ENCODE assay signal across 8 cellular contexts in the genomic region with DNA sequence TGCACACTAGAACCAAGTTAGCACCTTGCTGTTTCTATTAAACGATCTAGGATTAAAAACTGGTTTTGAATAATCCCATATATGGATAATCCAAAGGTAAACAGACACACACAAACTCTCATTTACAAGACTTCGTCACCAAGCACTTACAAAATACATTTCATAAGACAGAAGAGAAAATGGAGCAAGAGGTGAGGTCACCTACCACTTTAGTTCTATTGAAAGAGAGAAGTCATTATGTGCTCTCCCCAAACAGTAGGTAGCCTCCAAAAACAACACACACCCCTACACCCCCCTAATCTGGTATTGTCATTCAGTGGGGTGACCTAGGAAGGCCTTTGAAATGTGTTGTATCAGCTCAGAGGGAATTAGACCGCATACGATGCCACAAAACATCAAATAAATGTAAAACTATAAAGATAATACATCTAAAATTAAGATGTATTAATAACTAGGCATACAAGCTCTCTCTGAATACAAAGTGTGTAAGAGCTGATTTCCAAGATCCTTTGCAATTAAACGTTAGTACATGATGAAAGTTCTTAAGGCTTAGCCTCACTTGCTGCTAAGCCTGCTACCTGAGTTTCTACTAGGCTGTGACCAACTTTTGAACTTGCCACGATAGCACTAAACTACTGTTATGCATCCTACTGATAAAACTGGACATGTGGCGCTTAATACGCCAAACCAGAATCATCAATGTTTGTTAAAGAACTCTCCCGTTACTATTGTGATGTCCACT. TPM values are rescaled to one million over a fixed set of nuclear protein-coding genes. Genes with fewer than 3 reads are reported as not detected.
DNase-seq lines count a peak whose midpoint lies in the region; ATAC-seq, FAIRE-seq and TF ChIP-seq lines count a peak whose summit lies in the region.

No MANE protein-coding gene starts in this region.

- H3K79me2 ChIP-seq in HCT116 (ENCODE audit: insufficient read depth, low read length) (peaks cover 64% of the 10 kb centered on the region), H1 (ENCODE audit: control insufficient read depth in 1 of 2, insufficient read depth in 2 of 2, low read length in 2 of 2) (peaks cover 11 to 57% of the 10 kb centered on the region in 2 experiments; a peak in 3 of 4 replicates)

- H3K36me3 Mint-ChIP-seq in naive thymus-derived CD8-positive, alpha-beta T cell = peaks cover 0 to 21% (median 0%) of the 10 kb centered on the region in 3 donors

- H2BK20ac ChIP-seq in H1 (ENCODE audit: low read length) = no peak overlapping the region

- no peak overlapping the region for H2BK120ac ChIP-seq in H1 (replicated peaks; ENCODE audit: low read depth, low read length)

- H3K36me3 ChIP-seq in HCT116 (ENCODE audit: control insufficient read depth in 1 of 2, insufficient read depth in 2 of 2, low read length in 2 of 2) (peaks cover 3 to 18% of the 10 kb centered on the region in 2 experiments; a peak in 1 of 4 replicates), H1 (ENCODE audit: control insufficient read depth in 2 of 4, insufficient read depth in 4 of 4, low read length in 3 of 4) (peaks cover 0 to 17% (median 8%) of the 10 kb centered on the region in 4 experiments; a peak in 4 of 8 replicates)

- no peaks in the 10 kb centered on the region for H3K9me3 ChIP-seq in HCT116 (ENCODE audit: control insufficient read depth in 1 of 2, insufficient read depth in 1 of 2, low read depth in 1 of 2, low read length in 2 of 2)
- no peaks in the 10 kb centered on the region for H3K9me3 ChIP-seq in H1 (ENCODE audit: insufficient read depth in 2 of 2, low read depth in 1 of 2, low read length in 1 of 2)

- no peak overlapping the region for H4K8ac ChIP-seq in H1 (ENCODE audit: extremely low read depth, insufficient read depth, low read length)

- H3K4ac ChIP-seq in H1 (replicated peaks; ENCODE audit: insufficient read length, low read depth, low read length) = no peak overlapping the region

- BruUV-seq in HCT116 (replicated peaks; lab: Mats Ljungman, UMichigan) = no TSS peak

- H3K4me3 Mint-ChIP-seq in naive thymus-derived CD8-positive, alpha-beta T cell = peak overlapping the region; percentile 85 to 99 (median 96)

- no peak overlapping the region for H2AFZ ChIP-seq in HCT116 (ENCODE audit: low read depth, low read length, poor library complexity, severe bottlenecking)
- no peak overlapping the region for H2AFZ ChIP-seq in H1 (ENCODE audit: low read length)

- CTCF ChIA-PET in HCT116 (lab: Charles Lee) = no interaction called here
- CTCF ChIA-PET in RWPE1 (lab: Yijun Ruan, JAX) = no interaction called here
- CTCF ChIA-PET in H1 (lab: Charles Lee; ENCODE audit: partially characterized antibody) = interaction anchor here (0.6 kb wide), 1 partner anchor 163 kb away, joined by 3 read pairs; no protein-coding TSS in a partner anchor

- H3K9me2 ChIP-seq in HCT116 (ENCODE audit: insufficient read depth) = no peaks in the 10 kb centered on the region

- peak; percentile 28 for FAIRE-seq in H1 (lab: Jason Lieb, UNC)

- H2AK5ac ChIP-seq in H1 (ENCODE audit: low read depth, low read length) = no peak overlapping the region

- peak overlapping the region; percentile 88 to 96 (median 90) for H3K27ac Mint-ChIP-seq in naive thymus-derived CD8-positive, alpha-beta T cell

- RAD21 ChIA-PET in HCT116 (lab: Charles Lee; ENCODE audit: low non-redundant PET in 1 of 2, low total read pairs in 2 of 2, uncharacterized antibody in 2 of 2, unreplicated experiment in 2 of 2) = no interaction called here

- TF ChIP-seq POLR2A in HCT116 (IDR thresholded peaks at IDR 0.05; ENCODE audit: borderline replicate concordance, extremely low read depth, insufficient read depth, insufficient read length) (no peak), H1 (IDR thresholded peaks at IDR 0.05; ENCODE audit: control extremely low read depth in 1 of 2, low read depth in 2 of 2, low read length in 2 of 2) (no peak)

- TF ChIP-seq RAD21 in HCT116 (IDR thresholded peaks at IDR 0.05; ENCODE audit: low read depth) (no peak), H1 (IDR thresholded peaks at IDR 0.05 in 1 of 2, conservative IDR thresholded peaks at IDR 0.05 in 1 of 2; ENCODE audit: low read depth in 2 of 2, low read length in 2 of 2) (no peak)

- WGBS in H1 (ENCODE audit: extremely low coverage in 1 of 2, insufficient coverage in 1 of 2, insufficient read length in 1 of 2, insufficient replicate concordance in 2 of 2, low coverage in 1 of 2, low lambda C conversion rate in 2 of 2, missing lambda C conversion rate in 1 of 2), 2 experiments = 20% methylated on average over 9 of the region's 9 CpGs; no CpG with 5 or more reads in 1 of the 2 experiments

- H3K9ac ChIP-seq in HCT116 (ENCODE audit: low read length) (peak overlapping the region; percentile 96), H1 (replicated peaks in 1 of 4; ENCODE audit: extremely low read depth in 1 of 4, low read depth in 3 of 4, low read length in 3 of 4) (peak overlapping the region in 3 of 4 experiments; percentile 67 to 90 (median 87); a peak in 6 of 7 replicates)

- H3K23me2 ChIP-seq in H1 (ENCODE audit: low read depth, low read length) = peaks cover 12% of the 10 kb centered on the region

- peaks cover 20 to 58% (median 37%) of the 10 kb centered on the region in 4 donors for H3K4me1 Mint-ChIP-seq in naive thymus-derived CD8-positive, alpha-beta T cell

- H3K4me1 ChIP-seq in HCT116 (ENCODE audit: control insufficient read depth in 1 of 2, insufficient read depth in 2 of 2, low read length in 2 of 2) (peaks cover 14 to 30% of the 10 kb centered on the region in 2 experiments), H1 (replicated peaks in 1 of 4; ENCODE audit: control insufficient read depth in 3 of 4, insufficient read depth in 4 of 4, low read length in 3 of 4) (peaks cover 0 to 8% (median 0%) of the 10 kb centered on the region in 4 experiments; a peak in 1 of 7 replicates)

- H3K79me1 ChIP-seq in H1 (ENCODE audit: low read depth, low read length) = peaks cover 2% of the 10 kb centered on the region; the same call in 1 of the 2 replicates

- H3K27me3 Mint-ChIP-seq in naive thymus-derived CD8-positive, alpha-beta T cell = no peaks in the 10 kb centered on the region

- peak overlapping the region; percentile 78 to 99 for H3K4me3 ChIP-seq in HCT116 (replicated peaks in 1 of 2; ENCODE audit: low read depth in 1 of 2, low read length in 2 of 2)
- H3K4me3 ChIP-seq in H1 (ENCODE audit: extremely low read depth in 1 of 4, insufficient read depth in 2 of 4, low read depth in 3 of 4, low read length in 4 of 4) = peak overlapping the region; percentile 83 to 97 (median 86)

- H2BK12ac ChIP-seq in H1 (ENCODE audit: low read depth, low read length) = no peak overlapping the region

- H3K23ac ChIP-seq in H1 (ENCODE audit: insufficient read length) = no peak overlapping the region

- no peak overlapping the region for H4K5ac ChIP-seq in H1 (ENCODE audit: insufficient read length, low read depth, low read length)

- no peak overlapping the region for H3K14ac ChIP-seq in H1 (ENCODE audit: insufficient read length)

- H3K9me3 Mint-ChIP-seq in naive thymus-derived CD8-positive, alpha-beta T cell = no peaks in the 10 kb centered on the region

- POLR2A ChIA-PET in HCT116 (lab: Charles Lee) (no interaction called here), RWPE1 (lab: Yijun Ruan, JAX; ENCODE audit: low non-redundant PET) (no interaction called here), H1 (lab: Charles Lee; ENCODE audit: partially characterized antibody) (interaction anchor here (0.6 to 3.3 kb wide), 6 partner anchors 8 to 119 kb away, joined by 3 to 27 read pairs (median 4); no protein-coding TSS in a partner anchor)
- POLR2A ChIA-PET in naive thymus-derived CD8-positive, alpha-beta T cell (lab: Charles Lee) = no interaction called here

- no peak overlapping the region for H3K56ac ChIP-seq in H1 (replicated peaks; ENCODE audit: insufficient read length, low read depth, low read length)

- no peaks in the 10 kb centered on the region for H3K27me3 ChIP-seq in HCT116 (ENCODE audit: insufficient read depth, low read length)
- H3K27me3 ChIP-seq in H1 (replicated peaks in 1 of 4; ENCODE audit: control insufficient read depth in 3 of 4, extremely low read depth in 1 of 4, insufficient read depth in 3 of 4, low read length in 3 of 4) = 0 out of 7 replicates have a peak, but pooled peaks cover 0 to 4% (median 0%) of the 10 kb centered on the region in 4 experiments

- no peak overlapping the region for H2BK15ac ChIP-seq in H1 (ENCODE audit: low read length)

- intact Hi-C loops in HCT116 (cut with micrococcal nuclease) = no loop called here

- H3K27ac ChIP-seq in HCT116 (ENCODE audit: low read depth, low read length) (peak overlapping the region; percentile 76), RWPE1 (peak overlapping the region; percentile 86), H1 (ENCODE audit: low read depth, low read length) (no peak overlapping the region)

- H4K20me1 ChIP-seq in HCT116 (ENCODE audit: insufficient read depth) (peaks cover 3% of the 10 kb centered on the region; the same call in 1 of the 2 replicates), H1 (replicated peaks in 1 of 2; ENCODE audit: control insufficient read depth in 1 of 2, insufficient read depth in 2 of 2, low read length in 2 of 2) (peaks cover 11 to 15% of the 10 kb centered on the region in 2 experiments)

- peak overlapping the region; percentile 87 for H3K4me2 ChIP-seq in HCT116 (ENCODE audit: low read length)
- peak overlapping the region; percentile 87 to 89 for H3K4me2 ChIP-seq in H1 (ENCODE audit: insufficient read depth in 1 of 2, low read depth in 2 of 2, low read length in 2 of 2)

- no peak for ATAC-seq in HCT116
- ATAC-seq in naive thymus-derived CD8-positive, alpha-beta T cell = peak; percentile 26 to 34

- TF ChIP-seq CTCF in HCT116 (IDR thresholded peaks at IDR 0.05 in 2 of 3, conservative IDR thresholded peaks at IDR 0.05 in 1 of 3; ENCODE audit: borderline replicate concordance in 1 of 3, insufficient read depth in 1 of 3, low read depth in 2 of 3, low read length in 2 of 3) (no peak), RWPE1 (conservative IDR thresholded peaks at IDR 0.05; ENCODE audit: low read depth) (no peak), H1 (IDR thresholded peaks at IDR 0.05; ENCODE audit: control extremely low read depth in 1 of 3, insufficient read depth in 1 of 3, low read depth in 1 of 3, low read length in 3 of 3) (no peak)

- no peak overlapping the region for H2BK5ac ChIP-seq in H1 (ENCODE audit: low read depth, low read length)

- TF ChIP-seq EP300 in H1 (IDR thresholded peaks at IDR 0.05; ENCODE audit: borderline replicate concordance in 1 of 2, low read depth in 2 of 2, low read length in 2 of 2) = peak in 1 of 2 experiments; percentile 20; a peak in 1 of 3 replicates

- no peak overlapping the region for H3K18ac ChIP-seq in H1 (ENCODE audit: extremely low read depth, low read length)

- DNase-seq in DMS79 (lab: John Stamatoyannopoulos, UW) = peak; percentile 8
- no peak for DNase-seq in HCT116 (ENCODE audit: low read depth, low spot score)
- DNase-seq in RWPE1 (ENCODE audit: low spot score) = peak; percentile 36
- no peak for DNase-seq in H1 (ENCODE audit: low read depth in 1 of 2, low spot score in 2 of 2)
- peak in 1 of 10 donors; percentile 15 for DNase-seq in naive thymus-derived CD8-positive, alpha-beta T cell
- no peak for DNase-seq in NCI-H128 (lab: John Stamatoyannopoulos, UW; ENCODE audit: unreplicated experiment)
- no peak for DNase-seq in GM19238 (ENCODE audit: insufficient read length, low spot score)
- DNase-seq in NCI-H1436 (lab: John Stamatoyannopoulos, UW) = no peak

- H4K91ac ChIP-seq in H1 (replicated peaks; ENCODE audit: insufficient read length, low read length) = no peak overlapping the region

RNA-seq across cellular contexts. Expression of gene SRPK1, which starts 1.6 kb away (rescaled TPM):
- total RNA-seq in HCT116 (2021; ENCODE audit: unreplicated experiment) = 89.4 TPM
- 20.5 and 27.7 TPM in 2 replicates for polyA plus RNA-seq in HCT116 (2012)
- 102 and 116 TPM in 2 replicates for total RNA-seq in H1 (2021; fragmentation: NEBNext Ultra II Directional; extraction: Animal tissue kit (Norgen Biotek cat#: 25700))
- polyA plus RNA-seq in H1 (2011; rRNA removed) = 17.2 and 25.7 TPM in 2 replicates
- 34.6 TPM for polyA plus RNA-seq in H1 (2011; cell fraction: cytosol; rRNA removed)
- 25.3 TPM for polyA plus RNA-seq in H1 (2011; cell fraction: nucleus; rRNA removed)
- 34.9 to 62.1 TPM (median 40.4 TPM) in 4 replicates for polyA plus RNA-seq in H1 (2012, experiment 1 of 2)
- 4.2 TPM for polyA plus RNA-seq in H1 (2012, experiment 2 of 2)
- polyA plus RNA-seq in H1 (2013, experiment 1 of 2) = 60.6 TPM
- polyA plus RNA-seq in H1 (2013, experiment 2 of 2) = 58.4 TPM
- 69.5 and 97.8 TPM in 2 replicates for polyA minus RNA-seq in H1 (2011; rRNA and poly(A)+ RNA removed)
- polyA minus RNA-seq in H1 (2011; cell fraction: cytosol; rRNA and poly(A)+ RNA removed) = 62.9 TPM
- polyA minus RNA-seq in H1 (2011; cell fraction: nucleus; rRNA and poly(A)+ RNA removed) = 135 TPM
- 10 to 100 TPM; 48.0 to 53.4 TPM for total RNA-seq in naive thymus-derived CD8-positive, alpha-beta T cell
- polyA plus RNA-seq in naive thymus-derived CD8-positive, alpha-beta T cell = 10 to 100 TPM; 28.2 to 40.8 (median 40.3) TPM

Comparison
In these comparisons a context has a peak if more than half of its experiments do, and no peak if none do; other contexts are left out.
1. DNase-seq: peak in DMS79 (single experiment) and RWPE1 (single experiment); none in HCT116 (single experiment), H1 (0 of 2), NCI-H128 (single experiment), GM19238 (single experiment) and NCI-H1436 (single experiment).